8 cellular contexts compared by ENCODE assay signal in genomic region chr5:174311531-174312269, GRCh38.
DNase-seq lines count a peak whose midpoint lies in the region; ATAC-seq and TF ChIP-seq lines count a peak whose summit lies in the region.

No MANE protein-coding gene starts in this region.

- peak overlapping the region; percentile 29 to 33 for H3K4me3 ChIP-seq in Panc1 (ENCODE audit: low read depth in 2 of 2, low read length in 2 of 2)
- peak overlapping the region; percentile 44 for H3K4me3 ChIP-seq in fibroblast of villous mesenchyme (ENCODE audit: low read depth, low read length)
- peak overlapping the region; percentile 48 for H3K4me3 ChIP-seq in neural progenitor cell
- H3K4me3 ChIP-seq in suprapubic skin, result peak overlapping the region; percentile 49

- DNase-seq in NCI-H146 (lab: John Stamatoyannopoulos, UW) (peak; percentile 39), NCI-H146 treated with DMSO at 0.1 percent for 48 hours (lab: John Stamatoyannopoulos, UW; ENCODE audit: unreplicated experiment) (no peak), Panc1 (ENCODE audit: low read depth, low spot score) (no peak), fibroblast of villous mesenchyme (ENCODE audit: low read depth) (peak; percentile 48), neural progenitor cell (ENCODE audit: low spot score) (peak; percentile 91), suprapubic skin (ENCODE audit: low spot score in 2 of 2) (peak in 1 of 2 donors; percentile 83)
- peak; percentile 21 to 39 for DNase-seq in activated T-helper 1 cell treated with anti-CD3 and anti-CD28 coated beads, Interleukin-2, amount 50 U/mL, for 16 hours (ENCODE audit: low read depth in 1 of 2, low spot score in 1 of 2)

- in situ Hi-C loops in Panc1 (cut with HindIII; ENCODE audit: low pct_unique_long_range_greater_than_20kb, low sequenced_read_pairs), result no loop called here

- intact Hi-C loops in Panc1 (cut with micrococcal nuclease; ENCODE audit: unreplicated experiment), result loop anchor here (1.0 to 2.0 kb wide), 2 partner anchors 267 to 291 kb away; partner anchors contain the start of gene NSG2

- H3K4me3 Mint-ChIP-seq in neural progenitor cell, result peak overlapping the region; percentile 72

- H4K20me1 ChIP-seq in neural progenitor cell (ENCODE audit: low read depth), result no peaks in the 10 kb centered on the region

- WGBS in suprapubic skin, result 73% methylated on average over 3 of the region's 58 CpGs

- no peaks in the 10 kb centered on the region for H3K36me3 Mint-ChIP-seq in neural progenitor cell

- H3K4me1 Mint-ChIP-seq in neural progenitor cell, result peaks cover 18% of the 10 kb centered on the region

- ATAC-seq in HG03342 (IDR thresholded peaks at IDR 0.05; ENCODE audit: unreplicated experiment) (peak; percentile 73), Panc1 (peak; percentile 92)

- TF ChIP-seq CTCF in Panc1 (IDR thresholded peaks at IDR 0.05) (peak; percentile 95), fibroblast of villous mesenchyme (IDR thresholded peaks at IDR 0.05; ENCODE audit: insufficient read depth, low read depth, low read length) (peak; percentile 65), neural progenitor cell (IDR thresholded peaks at IDR 0.05) (peak; percentile 94), suprapubic skin (IDR thresholded peaks at IDR 0.05) (peak; percentile 35 to 90)

- peaks cover 7% of the 10 kb centered on the region; the same call in 1 of the 2 replicates for H3K27me3 ChIP-seq in Panc1 (ENCODE audit: control insufficient read depth, insufficient read depth, low read length)
- H3K27me3 ChIP-seq in neural progenitor cell, result peaks cover 13% of the 10 kb centered on the region
- peaks cover 62% of the 10 kb centered on the region for H3K27me3 ChIP-seq in suprapubic skin

- H2AFZ ChIP-seq in neural progenitor cell (replicated peaks), result peak overlapping the region; percentile 81

- H3K9me3 ChIP-seq in Panc1 (ENCODE audit: control insufficient read depth, insufficient read depth, low read depth, low read length), result no peaks in the 10 kb centered on the region
- H3K9me3 ChIP-seq in neural progenitor cell (ENCODE audit: low read depth), result no peaks in the 10 kb centered on the region
- H3K9me3 ChIP-seq in suprapubic skin, result no peaks in the 10 kb centered on the region

- H3K36me3 ChIP-seq in Panc1 (ENCODE audit: control insufficient read depth, insufficient read depth, low read length) (no peaks in the 10 kb centered on the region), neural progenitor cell (no peaks in the 10 kb centered on the region), suprapubic skin (no peaks in the 10 kb centered on the region)

- H3F3A ChIP-seq in neural progenitor cell (ENCODE audit: low read depth), result no peaks in the 10 kb centered on the region

- TF ChIP-seq POLR2A in suprapubic skin (IDR thresholded peaks at IDR 0.05), result no peak

- TF ChIP-seq EP300 in suprapubic skin (IDR thresholded peaks at IDR 0.05), result no peak

- H3K9me3 Mint-ChIP-seq in neural progenitor cell, result no peaks in the 10 kb centered on the region

- H3K27ac ChIP-seq in Panc1 (ENCODE audit: low read length), result no peak overlapping the region
- H3K27ac ChIP-seq in neural progenitor cell, result no peak overlapping the region
- no peak overlapping the region for H3K27ac ChIP-seq in suprapubic skin

- POLR2A ChIA-PET in Panc1 (lab: Charles Lee), result no interaction called here

- no peak overlapping the region for H3K27ac Mint-ChIP-seq in neural progenitor cell

- peaks cover 16% of the 10 kb centered on the region for H3K27me3 Mint-ChIP-seq in neural progenitor cell (ENCODE audit: insufficient read depth, low read depth)

- H3K4me1 ChIP-seq in Panc1 (ENCODE audit: control insufficient read depth, insufficient read depth, low read length) (no peaks in the 10 kb centered on the region), neural progenitor cell (peaks cover 5% of the 10 kb centered on the region), suprapubic skin (peaks cover 9% of the 10 kb centered on the region)

- no peak overlapping the region for H3K9ac ChIP-seq in neural progenitor cell

- CTCF ChIA-PET in Panc1 (lab: Charles Lee), result interaction anchor here (0.6 to 2.2 kb wide), 13 partner anchors 13 to 693 kb away, joined by 3 to 9 read pairs (median 4); partner anchors contain the start of gene NSG2

- no peaks in the 10 kb centered on the region for H3K79me2 ChIP-seq in neural progenitor cell (ENCODE audit: low read depth)

- no TSS peak for BruUV-seq in Panc1 (replicated peaks; lab: Mats Ljungman, UMichigan)

- H3K4me2 ChIP-seq in neural progenitor cell, result peak overlapping the region; percentile 87

Comparison
In these comparisons a context has a peak if more than half of its experiments do, and no peak if none do; other contexts are left out.
1. DNase-seq: peak in NCI-H146 (single experiment), activated T-helper 1 cell treated with anti-CD3 and anti-CD28 coated beads, Interleukin-2, amount 50 U/mL, for 16 hours (2 of 2), fibroblast of villous mesenchyme (single experiment) and neural progenitor cell (single experiment); none in NCI-H146 treated with DMSO at 0.1 percent for 48 hours (single experiment) and Panc1 (single experiment).
2. Peak in every context shown above with its lines, with median percentiles within 50 percentile points of each other: H3K4me3 ChIP-seq and CTCF ChIP-seq.